In genomic region chr22:37428649-37429586, GRCh38 we compare ENCODE assay signal across 7 cellular contexts. TPM values are rescaled to one million over a fixed set of nuclear protein-coding genes. Genes with fewer than 3 reads are reported as not detected.
DNase-seq lines count a peak whose midpoint lies in the region; ATAC-seq and TF ChIP-seq lines count a peak whose summit lies in the region.

No MANE protein-coding gene starts in this region.

- peak; percentile 74 for DNase-seq in NCI-H2227 (lab: John Stamatoyannopoulos, UW; ENCODE audit: unreplicated experiment)
- peak; percentile 69 for DNase-seq in activated CD8-positive, alpha-beta memory T cell treated with anti-CD3 and anti-CD28 coated beads, Interleukin-2, amount 10 ng/mL, durations not matched to agents 7 days and 5 days
- DNase-seq in erythroblast (lab: John Stamatoyannopoulos, UW), result peak; percentile 41 to 60
- peak; percentile 66 for DNase-seq in progenitor cell of endocrine pancreas (ENCODE audit: low spot score, unreplicated experiment)
- no peak for DNase-seq in NCI-H2196 treated with DMSO at 0.1 percent for 48 hours (lab: John Stamatoyannopoulos, UW; ENCODE audit: unreplicated experiment)

- H3K4me1 Mint-ChIP-seq in activated CD8-positive, alpha-beta memory T cell treated with anti-CD3 and anti-CD28 coated beads, Interleukin-2, amount 10 ng/mL, durations not matched to agents 7 days and 5 days, result peaks cover 18% of the 10 kb centered on the region
- peaks cover 10% of the 10 kb centered on the region for H3K4me1 Mint-ChIP-seq in progenitor cell of endocrine pancreas (ENCODE audit: low read depth)

- CTCF ChIA-PET in activated CD8-positive, alpha-beta memory T cell treated with anti-CD3 and anti-CD28 coated beads, Interleukin-2, amount 10 ng/mL, durations not matched to agents 7 days and 5 days (lab: Charles Lee), result interaction anchor here (0.7 to 6.5 kb wide), 29 partner anchors 9 to 188 kb away, joined by 3 to 60 read pairs (median 4); no protein-coding TSS in a partner anchor

- no peak overlapping the region for H3K4me3 Mint-ChIP-seq in activated CD8-positive, alpha-beta memory T cell treated with anti-CD3 and anti-CD28 coated beads, Interleukin-2, amount 10 ng/mL, durations not matched to agents 7 days and 5 days
- peak overlapping the region; percentile 9 for H3K4me3 Mint-ChIP-seq in progenitor cell of endocrine pancreas (ENCODE audit: low read depth)

- no peak overlapping the region for H3K4me3 ChIP-seq in GM12875 (ENCODE audit: low read depth, low read length)

- peak; percentile 56 for ATAC-seq in activated CD8-positive, alpha-beta memory T cell treated with anti-CD3 and anti-CD28 coated beads, Interleukin-2, amount 10 ng/mL, durations not matched to agents 7 days and 5 days
- ATAC-seq in GM21447 (IDR thresholded peaks at IDR 0.05; ENCODE audit: unreplicated experiment), result no peak

- TF ChIP-seq POLR2A in erythroblast (IDR thresholded peaks at IDR 0.05; ENCODE audit: low read length), result no peak

- H3K9me3 Mint-ChIP-seq in activated CD8-positive, alpha-beta memory T cell treated with anti-CD3 and anti-CD28 coated beads, Interleukin-2, amount 10 ng/mL, durations not matched to agents 7 days and 5 days (ENCODE audit: low read depth), result no peaks in the 10 kb centered on the region
- H3K9me3 Mint-ChIP-seq in progenitor cell of endocrine pancreas (ENCODE audit: low read depth), result no peaks in the 10 kb centered on the region

- peaks cover 58% of the 10 kb centered on the region for H3K27me3 Mint-ChIP-seq in activated CD8-positive, alpha-beta memory T cell treated with anti-CD3 and anti-CD28 coated beads, Interleukin-2, amount 10 ng/mL, durations not matched to agents 7 days and 5 days
- H3K27me3 Mint-ChIP-seq in progenitor cell of endocrine pancreas, result peaks cover 65% of the 10 kb centered on the region

- H3K36me3 Mint-ChIP-seq in activated CD8-positive, alpha-beta memory T cell treated with anti-CD3 and anti-CD28 coated beads, Interleukin-2, amount 10 ng/mL, durations not matched to agents 7 days and 5 days, result peaks cover 7% of the 10 kb centered on the region
- no peaks in the 10 kb centered on the region for H3K36me3 Mint-ChIP-seq in progenitor cell of endocrine pancreas (ENCODE audit: insufficient read depth)

- H3K27ac Mint-ChIP-seq in activated CD8-positive, alpha-beta memory T cell treated with anti-CD3 and anti-CD28 coated beads, Interleukin-2, amount 10 ng/mL, durations not matched to agents 7 days and 5 days, result no peak overlapping the region
- no peak overlapping the region for H3K27ac Mint-ChIP-seq in progenitor cell of endocrine pancreas

- TF ChIP-seq CTCF in GM12875 (IDR thresholded peaks at IDR 0.05; ENCODE audit: borderline replicate concordance, insufficient read depth, low read depth, low read length) (peak; percentile 77), progenitor cell of endocrine pancreas (IDR thresholded peaks at IDR 0.05; ENCODE audit: unreplicated experiment) (peak; percentile 82)

RNA-seq across cellular contexts. Expression of gene ELFN2, which starts 1.6 kb away (rescaled TPM):
- total RNA-seq in activated CD8-positive, alpha-beta memory T cell treated with anti-CD3 and anti-CD28 coated beads, Interleukin-2, amount 10 ng/mL, durations not matched to agents 7 days and 5 days, result under 1 TPM; 0.07 to 0.50 TPM
- 0.36 and 0.44 TPM in 2 replicates for total RNA-seq in progenitor cell of endocrine pancreas

RNA-seq across cellular contexts. Expression of gene MFNG, which starts 57.3 kb away (rescaled TPM):
- total RNA-seq in activated CD8-positive, alpha-beta memory T cell treated with anti-CD3 and anti-CD28 coated beads, Interleukin-2, amount 10 ng/mL, durations not matched to agents 7 days and 5 days, result 100 to 1,000 TPM; 196 to 220 TPM
- total RNA-seq in progenitor cell of endocrine pancreas, result 3.2 and 5.9 TPM in 2 replicates

Comparison
In these comparisons a context has a peak if more than half of its experiments do, and no peak if none do; other contexts are left out.
1. RNA of gene MFNG, which starts 57.3 kb away (total RNA-seq): 196 to 220 TPM in activated CD8-positive, alpha-beta memory T cell treated with anti-CD3 and anti-CD28 coated beads, Interleukin-2, amount 10 ng/mL, durations not matched to agents 7 days and 5 days; 3.2 to 5.9 TPM in progenitor cell of endocrine pancreas; every median in the first group is over 10 times any median in the second.